ENCODE assay signal across 15 cellular contexts in the genomic region with DNA sequence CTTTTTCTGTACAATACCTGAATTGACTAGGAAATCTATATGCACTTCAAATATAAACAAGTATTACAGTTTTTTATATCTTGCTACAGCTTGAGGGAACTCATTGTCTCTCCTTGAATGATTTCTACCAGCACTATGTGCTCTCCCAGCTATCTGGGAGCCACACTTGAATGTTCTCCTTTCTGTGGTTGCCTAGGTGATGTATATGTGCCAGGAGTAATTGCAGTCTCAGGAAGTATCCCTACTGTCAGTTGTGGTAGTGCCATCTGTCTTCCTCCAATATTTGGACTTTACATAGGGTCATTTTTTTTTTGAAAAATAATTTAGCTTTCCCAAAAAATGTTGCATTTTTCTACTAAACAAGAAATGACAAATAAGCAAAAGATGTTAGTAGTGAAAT.
"Had no signal": no experiment of that assay in that cellular context is flagged by ENCODE, and none has a peak within 500 bp of the region (broad histone marks: within the 10 kb centered on the region; RNA-seq: fewer than 3 reads in every experiment).

No MANE protein-coding gene starts in this region.

- ATAC-seq: activated CD8-positive, alpha-beta T cell treated with anti-CD3 and anti-CD28 coated beads for 36 hours; activated T-cell treated with anti-CD3 and anti-CD28 coated beads, Interleukin-2, amount 50 U/mL, for 4 hours; natural killer cell treated with Interleukin-12 subunit alpha and Interleukin-12 subunit beta and Interleukin-15 and Interleukin-18, amount 100 ng/mL, for 72 hours; stimulated activated memory B cell treated with anti-CD40 and anti-IgM and Interleukin-4, amounts not matched to agents 10 μg/mL and 1 μg/mL and 100 μg/mL, for 72 hours; WTC11 had no signal

- DNase-seq: activated CD4-positive, alpha-beta T cell treated with anti-CD3 and anti-CD28 coated beads for 4 hours; activated CD8-positive, alpha-beta T cell treated with anti-CD3 and anti-CD28 coated beads for 36 hours; activated effector memory CD4-positive, alpha-beta T cell treated with Interleukin-2 at 50 U/mL for 16 hours; activated naive CD4-positive, alpha-beta T cell treated with anti-CD3 and anti-CD28 coated beads, Interleukin-2, amount 50 U/mL, for 16 hours; activated T-cell treated with anti-CD3 and anti-CD28 coated beads, Interleukin-2, amount 50 U/mL, for 4 hours; endodermal cell; head of caudate nucleus; kidney glomerular epithelial cell; mesendoderm; nucleus accumbens; posterior cingulate gyrus; retina had no signal
